1 cellular context compared by ENCODE assay signal in the genomic region with DNA sequence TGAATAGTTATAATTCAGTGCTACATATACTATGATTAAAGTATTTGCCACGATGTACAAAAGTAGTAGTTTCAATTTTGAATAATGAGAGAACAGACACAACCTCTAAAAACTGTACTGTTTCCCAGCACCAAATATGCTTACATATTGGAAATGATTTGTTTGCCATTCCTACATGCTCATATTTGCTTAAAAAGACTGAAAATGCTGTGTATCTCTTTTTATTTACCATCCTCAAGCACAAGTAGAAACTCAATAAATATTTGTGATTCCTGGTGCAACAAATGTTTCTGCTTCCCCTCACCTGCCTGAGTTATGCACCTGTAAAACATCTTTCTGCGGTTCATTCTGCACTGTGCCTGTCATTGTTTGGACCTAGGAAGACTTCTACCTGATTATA.
TF ChIP-seq lines count a peak whose summit lies in the region.

No MANE protein-coding gene starts in this region.

TF ChIP-seq in HepG2, 621 proteins besides CTCF, POLR2A, EP300 and RAD21 (continued from another document and continues in another):
- TF ChIP-seq ZNF546 (CRISPR knock-in tag; conservative IDR thresholded peaks at IDR 0.05), result no peak
- TF ChIP-seq TFDP2 (CRISPR knock-in tag; IDR thresholded peaks at IDR 0.05), result no peak
- TF ChIP-seq FOXO1 (CRISPR knock-in tag; IDR thresholded peaks at IDR 0.05), result no peak
- no peak for TF ChIP-seq SNAPC4 (CRISPR knock-in tag; IDR thresholded peaks at IDR 0.05)
- no peak for TF ChIP-seq ZNF720 (CRISPR knock-in tag; IDR thresholded peaks at IDR 0.05)
- TF ChIP-seq, protein P1, sequence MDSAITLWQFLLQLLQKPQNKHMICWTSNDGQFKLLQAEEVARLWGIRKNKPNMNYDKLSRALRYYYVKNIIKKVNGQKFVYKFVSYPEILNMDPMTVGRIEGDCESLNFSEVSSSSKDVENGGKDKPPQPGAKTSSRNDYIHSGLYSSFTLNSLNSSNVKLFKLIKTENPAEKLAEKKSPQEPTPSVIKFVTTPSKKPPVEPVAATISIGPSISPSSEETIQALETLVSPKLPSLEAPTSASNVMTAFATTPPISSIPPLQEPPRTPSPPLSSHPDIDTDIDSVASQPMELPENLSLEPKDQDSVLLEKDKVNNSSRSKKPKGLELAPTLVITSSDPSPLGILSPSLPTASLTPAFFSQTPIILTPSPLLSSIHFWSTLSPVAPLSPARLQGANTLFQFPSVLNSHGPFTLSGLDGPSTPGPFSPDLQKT (CRISPR knock-in tag; IDR thresholded peaks at IDR 0.05; ENCODE audit: borderline replicate concordance), result no peak
- no peak for TF ChIP-seq ZNF670 (CRISPR knock-in tag; IDR thresholded peaks at IDR 0.05; ENCODE audit: borderline replicate concordance)
- TF ChIP-seq ZNF557 (CRISPR knock-in tag; IDR thresholded peaks at IDR 0.05), result no peak
- peak; percentile 41 for TF ChIP-seq ZEB1 (IDR thresholded peaks at IDR 0.05; ENCODE audit: insufficient replicate concordance, low read depth)
- no peak for TF ChIP-seq MTF2 (CRISPR knock-in tag; IDR thresholded peaks at IDR 0.05; ENCODE audit: borderline replicate concordance)
- TF ChIP-seq ZBTB14 (CRISPR knock-in tag; IDR thresholded peaks at IDR 0.05), result no peak
- no peak for TF ChIP-seq KLF13 (CRISPR knock-in tag; IDR thresholded peaks at IDR 0.05)
- TF ChIP-seq ZNF740 (CRISPR knock-in tag; IDR thresholded peaks at IDR 0.05), result no peak
- TF ChIP-seq ZMYM2 (CRISPR knock-in tag; IDR thresholded peaks at IDR 0.05), result no peak
- TF ChIP-seq, protein P2, sequence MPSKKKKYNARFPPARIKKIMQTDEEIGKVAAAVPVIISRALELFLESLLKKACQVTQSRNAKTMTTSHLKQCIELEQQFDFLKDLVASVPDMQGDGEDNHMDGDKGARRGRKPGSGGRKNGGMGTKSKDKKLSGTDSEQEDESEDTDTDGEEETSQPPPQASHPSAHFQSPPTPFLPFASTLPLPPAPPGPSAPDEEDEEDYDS (CRISPR knock-in tag; IDR thresholded peaks at IDR 0.05), result no peak
- TF ChIP-seq HNRNPL (IDR thresholded peaks at IDR 0.05; ENCODE audit: low read depth, low read length), result no peak
- no peak for TF ChIP-seq FOXP1 (IDR thresholded peaks at IDR 0.05)
- TF ChIP-seq FOXP1 (CRISPR knock-in tag; IDR thresholded peaks at IDR 0.05), result peak; percentile 74
- TF ChIP-seq ZC3H13 (CRISPR knock-in tag; IDR thresholded peaks at IDR 0.05), result no peak
- TF ChIP-seq SMAD3 (CRISPR knock-in tag; IDR thresholded peaks at IDR 0.05), result no peak
- TF ChIP-seq CHCHD3 (CRISPR knock-in tag; IDR thresholded peaks at IDR 0.05), result no peak
- TF ChIP-seq TFE3 (CRISPR knock-in tag; IDR thresholded peaks at IDR 0.05), result no peak
- peak; percentile 20; the same call in 1 of the 2 replicates for TF ChIP-seq NFIC (IDR thresholded peaks at IDR 0.05; ENCODE audit: low read length)
- TF ChIP-seq, protein P3, sequence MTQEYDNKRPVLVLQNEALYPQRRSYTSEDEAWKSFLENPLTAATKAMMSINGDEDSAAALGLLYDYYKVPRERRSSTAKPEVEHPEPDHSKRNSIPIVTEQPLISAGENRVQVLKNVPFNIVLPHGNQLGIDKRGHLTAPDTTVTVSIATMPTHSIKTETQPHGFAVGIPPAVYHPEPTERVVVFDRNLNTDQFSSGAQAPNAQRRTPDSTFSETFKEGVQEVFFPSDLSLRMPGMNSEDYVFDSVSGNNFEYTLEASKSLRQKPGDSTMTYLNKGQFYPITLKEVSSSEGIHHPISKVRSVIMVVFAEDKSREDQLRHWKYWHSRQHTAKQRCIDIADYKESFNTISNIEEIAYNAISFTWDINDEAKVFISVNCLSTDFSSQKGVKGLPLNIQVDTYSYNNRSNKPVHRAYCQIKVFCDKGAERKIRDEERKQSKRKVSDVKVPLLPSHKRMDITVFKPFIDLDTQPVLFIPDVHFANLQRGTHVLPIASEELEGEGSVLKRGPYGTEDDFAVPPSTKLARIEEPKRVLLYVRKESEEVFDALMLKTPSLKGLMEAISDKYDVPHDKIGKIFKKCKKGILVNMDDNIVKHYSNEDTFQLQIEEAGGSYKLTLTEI (CRISPR knock-in tag; conservative IDR thresholded peaks at IDR 0.05), result no peak
- peak; percentile 26; the same call in 1 of the 2 replicates for TF ChIP-seq GATAD2A (CRISPR knock-in tag; IDR thresholded peaks at IDR 0.05)
- no peak for TF ChIP-seq MYNN (CRISPR knock-in tag; IDR thresholded peaks at IDR 0.05; ENCODE audit: low read depth)
- no peak for TF ChIP-seq IRF2 (CRISPR knock-in tag; IDR thresholded peaks at IDR 0.05)
- no peak for TF ChIP-seq ZNF614 (CRISPR knock-in tag; IDR thresholded peaks at IDR 0.05; ENCODE audit: borderline replicate concordance)
- no peak for TF ChIP-seq MXI1 (IDR thresholded peaks at IDR 0.05; ENCODE audit: borderline replicate concordance, low read depth, low read length)
- TF ChIP-seq HNF1B (CRISPR knock-in tag; IDR thresholded peaks at IDR 0.05), result no peak
- no peak for TF ChIP-seq SYNCRIP (IDR thresholded peaks at IDR 0.05; ENCODE audit: insufficient read depth, low read depth, low read length)
- no peak for TF ChIP-seq HBP1 (CRISPR knock-in tag; IDR thresholded peaks at IDR 0.05; ENCODE audit: low read depth)
- TF ChIP-seq SOX13 (IDR thresholded peaks at IDR 0.05), result no peak
- TF ChIP-seq SOX13 (CRISPR knock-in tag; conservative IDR thresholded peaks at IDR 0.05 in 1 of 2, IDR thresholded peaks at IDR 0.05 in 1 of 2), result peak in 1 of 2 experiments; percentile 27; a peak in 1 of 4 replicates
- TF ChIP-seq, protein P4, sequence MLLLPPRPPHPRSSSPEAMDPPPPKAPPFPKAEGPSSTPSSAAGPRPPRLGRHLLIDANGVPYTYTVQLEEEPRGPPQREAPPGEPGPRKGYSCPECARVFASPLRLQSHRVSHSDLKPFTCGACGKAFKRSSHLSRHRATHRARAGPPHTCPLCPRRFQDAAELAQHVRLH (CRISPR knock-in tag; IDR thresholded peaks at IDR 0.05; ENCODE audit: borderline replicate concordance, low read depth), result no peak
- TF ChIP-seq TGIF2 (CRISPR knock-in tag; IDR thresholded peaks at IDR 0.05), result no peak
- no peak for TF ChIP-seq ARID4A (CRISPR knock-in tag; IDR thresholded peaks at IDR 0.05; ENCODE audit: borderline replicate concordance)
